Comparison of ENCODE assay signal across 11 cellular contexts in the genomic region with DNA sequence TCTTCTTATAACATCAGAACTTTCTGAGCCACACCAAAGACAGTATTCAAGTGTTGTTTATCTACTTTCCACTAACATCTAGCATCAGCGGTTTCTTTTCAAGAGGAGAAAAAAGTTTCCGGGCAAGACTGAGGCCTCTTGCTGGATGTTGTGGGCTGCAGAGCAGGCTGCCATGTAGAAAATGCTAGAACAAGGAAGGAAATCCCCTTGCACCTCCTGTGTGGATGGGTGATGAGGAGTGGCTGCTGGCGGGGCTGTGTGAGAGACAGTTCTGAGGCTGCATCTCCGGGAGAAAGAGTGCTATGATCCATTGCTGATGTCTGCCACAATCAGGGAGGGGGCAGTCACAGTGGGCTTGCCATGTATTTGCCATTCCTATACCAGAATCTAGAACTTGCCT. TPM values are rescaled to one million over a fixed set of nuclear protein-coding genes. Genes with fewer than 3 reads are reported as not detected.
DNase-seq lines count a peak whose midpoint lies in the region; ATAC-seq and TF ChIP-seq lines count a peak whose summit lies in the region.
"Had no signal": no experiment of that assay in that cellular context is flagged by ENCODE, and none has a peak within 500 bp of the region (broad histone marks: within the 10 kb centered on the region; RNA-seq: fewer than 3 reads in every experiment).

No MANE protein-coding gene starts in this region.

- peak overlapping the region; percentile 96 for H3K27ac Mint-ChIP-seq in activated T-cell treated with anti-CD3 and anti-CD28 coated beads, Interleukin-2, amount 50 U/mL, for 72 hours
- peak overlapping the region; percentile 32 for H3K27ac Mint-ChIP-seq in nephron progenitor cell
- H3K27ac Mint-ChIP-seq in stimulated activated naive CD8-positive, alpha-beta T cell treated with anti-CD3 and anti-CD28 coated beads, Interleukin-15, Interleukin-2, amounts not matched to agents 100 ng/mL and 50 ng/mL, for 24 hours: peak overlapping the region; percentile 85

- H3K36me3 Mint-ChIP-seq in activated T-cell treated with anti-CD3 and anti-CD28 coated beads, Interleukin-2, amount 50 U/mL, for 72 hours (ENCODE audit: insufficient read depth in 2 of 2): no peaks in the 10 kb centered on the region
- no peaks in the 10 kb centered on the region for H3K36me3 Mint-ChIP-seq in nephron progenitor cell (ENCODE audit: low read depth)
- H3K36me3 Mint-ChIP-seq in stimulated activated naive CD8-positive, alpha-beta T cell treated with anti-CD3 and anti-CD28 coated beads, Interleukin-15, Interleukin-2, amounts not matched to agents 100 ng/mL and 50 ng/mL, for 24 hours (ENCODE audit: low read depth): no peaks in the 10 kb centered on the region

- peak; percentile 48 to 52 for ATAC-seq in activated T-cell treated with anti-CD3 and anti-CD28 coated beads, Interleukin-2, amount 50 U/mL, for 72 hours (replicated peaks in 1 of 2)
- ATAC-seq: sciatic nerve had no signal

- peak; percentile 1 for DNase-seq in activated CD4-positive, CD25-positive, alpha-beta regulatory T cell treated with anti-CD3 and anti-CD28 coated beads, Interleukin-2, amount 50 U/mL, for 16 hours (ENCODE audit: low read depth, low spot score)
- DNase-seq in activated CD4-positive, CD25-positive, alpha-beta regulatory T cell (lab: John Stamatoyannopoulos, UW): no peak
- DNase-seq in activated T-cell treated with anti-CD3 and anti-CD28 coated beads, Interleukin-2, amount 50 U/mL, for 72 hours: peak; percentile 57 to 60
- no peak for DNase-seq in nephron progenitor cell
- DNase-seq in NCI-H1436 treated with DMSO at 0.1 percent for 48 hours (lab: John Stamatoyannopoulos, UW): no peak
- DNase-seq in HuH-7 (ENCODE audit: low spot score): no peak
- no peak for DNase-seq in dermis blood vessel endothelial cell
- DNase-seq: KBM-7, NCI-H187 had no signal

- TF ChIP-seq CTCF in nephron progenitor cell (IDR thresholded peaks at IDR 0.05): no peak

- no peaks in the 10 kb centered on the region for H3K9me3 Mint-ChIP-seq in activated T-cell treated with anti-CD3 and anti-CD28 coated beads, Interleukin-2, amount 50 U/mL, for 72 hours
- H3K9me3 Mint-ChIP-seq in nephron progenitor cell: no peaks in the 10 kb centered on the region
- H3K9me3 Mint-ChIP-seq in stimulated activated naive CD8-positive, alpha-beta T cell treated with anti-CD3 and anti-CD28 coated beads, Interleukin-15, Interleukin-2, amounts not matched to agents 100 ng/mL and 50 ng/mL, for 24 hours: no peaks in the 10 kb centered on the region

- H3K4me1 Mint-ChIP-seq in activated T-cell treated with anti-CD3 and anti-CD28 coated beads, Interleukin-2, amount 50 U/mL, for 72 hours (ENCODE audit: low read depth): peaks cover 65% of the 10 kb centered on the region
- H3K4me1 Mint-ChIP-seq in nephron progenitor cell: peaks cover 34% of the 10 kb centered on the region
- H3K4me1 Mint-ChIP-seq in stimulated activated naive CD8-positive, alpha-beta T cell treated with anti-CD3 and anti-CD28 coated beads, Interleukin-15, Interleukin-2, amounts not matched to agents 100 ng/mL and 50 ng/mL, for 24 hours (ENCODE audit: low read depth): peaks cover 56% of the 10 kb centered on the region

- H3K27me3 Mint-ChIP-seq in activated T-cell treated with anti-CD3 and anti-CD28 coated beads, Interleukin-2, amount 50 U/mL, for 72 hours (ENCODE audit: low read depth): no peaks in the 10 kb centered on the region
- H3K27me3 Mint-ChIP-seq in nephron progenitor cell (ENCODE audit: low read depth, poor library complexity): peaks cover 10% of the 10 kb centered on the region
- H3K27me3 Mint-ChIP-seq in stimulated activated naive CD8-positive, alpha-beta T cell treated with anti-CD3 and anti-CD28 coated beads, Interleukin-15, Interleukin-2, amounts not matched to agents 100 ng/mL and 50 ng/mL, for 24 hours: no peaks in the 10 kb centered on the region

- peak overlapping the region; percentile 62 to 76 for H3K4me3 Mint-ChIP-seq in activated T-cell treated with anti-CD3 and anti-CD28 coated beads, Interleukin-2, amount 50 U/mL, for 72 hours
- no peak overlapping the region for H3K4me3 Mint-ChIP-seq in nephron progenitor cell
- no peak overlapping the region for H3K4me3 Mint-ChIP-seq in stimulated activated naive CD8-positive, alpha-beta T cell treated with anti-CD3 and anti-CD28 coated beads, Interleukin-15, Interleukin-2, amounts not matched to agents 100 ng/mL and 50 ng/mL, for 24 hours

RNA-seq across cellular contexts. Expression of gene PPP1CC, which starts 37.8 kb away (rescaled TPM):
- total RNA-seq in activated T-cell treated with anti-CD3 and anti-CD28 coated beads, Interleukin-2, amount 50 U/mL, for 72 hours: 100 to 1,000 TPM; 302 to 332 TPM
- 113 and 153 TPM in 2 replicates for total RNA-seq in dermis blood vessel endothelial cell

Comparison
In these comparisons a context has a peak if more than half of its experiments do, and no peak if none do; other contexts are left out.
1. DNase-seq: peak in activated CD4-positive, CD25-positive, alpha-beta regulatory T cell treated with anti-CD3 and anti-CD28 coated beads, Interleukin-2, amount 50 U/mL, for 16 hours (single experiment) and activated T-cell treated with anti-CD3 and anti-CD28 coated beads, Interleukin-2, amount 50 U/mL, for 72 hours (2 of 2); none in activated CD4-positive, CD25-positive, alpha-beta regulatory T cell (0 of 4), nephron progenitor cell (single experiment), NCI-H1436 treated with DMSO at 0.1 percent for 48 hours (single experiment), HuH-7 (single experiment) and dermis blood vessel endothelial cell (single experiment).
2. H3K27ac Mint-ChIP-seq: peak in every context shown above with its lines; median percentile 96 in activated T-cell treated with anti-CD3 and anti-CD28 coated beads, Interleukin-2, amount 50 U/mL, for 72 hours; 85 in stimulated activated naive CD8-positive, alpha-beta T cell treated with anti-CD3 and anti-CD28 coated beads, Interleukin-15, Interleukin-2, amounts not matched to agents 100 ng/mL and 50 ng/mL, for 24 hours; 32 in nephron progenitor cell.
3. H3K4me3 Mint-ChIP-seq: peak in activated T-cell treated with anti-CD3 and anti-CD28 coated beads, Interleukin-2, amount 50 U/mL, for 72 hours (2 of 2); none in nephron progenitor cell (single experiment) and stimulated activated naive CD8-positive, alpha-beta T cell treated with anti-CD3 and anti-CD28 coated beads, Interleukin-15, Interleukin-2, amounts not matched to agents 100 ng/mL and 50 ng/mL, for 24 hours (single experiment).